1 cellular context compared by ENCODE assay signal in genomic region chr2:240568678-240569522, GRCh38.
A peak's percentile ranks its signal among the peaks of the same experiment; 100 is the strongest.
TF ChIP-seq lines count a peak whose summit lies in the region.

No MANE protein-coding gene starts in this region.

TF ChIP-seq in SK-N-SH, 30 proteins besides CTCF, POLR2A, EP300 and RAD21 (continued from another document):
- TF ChIP-seq, protein P1, sequence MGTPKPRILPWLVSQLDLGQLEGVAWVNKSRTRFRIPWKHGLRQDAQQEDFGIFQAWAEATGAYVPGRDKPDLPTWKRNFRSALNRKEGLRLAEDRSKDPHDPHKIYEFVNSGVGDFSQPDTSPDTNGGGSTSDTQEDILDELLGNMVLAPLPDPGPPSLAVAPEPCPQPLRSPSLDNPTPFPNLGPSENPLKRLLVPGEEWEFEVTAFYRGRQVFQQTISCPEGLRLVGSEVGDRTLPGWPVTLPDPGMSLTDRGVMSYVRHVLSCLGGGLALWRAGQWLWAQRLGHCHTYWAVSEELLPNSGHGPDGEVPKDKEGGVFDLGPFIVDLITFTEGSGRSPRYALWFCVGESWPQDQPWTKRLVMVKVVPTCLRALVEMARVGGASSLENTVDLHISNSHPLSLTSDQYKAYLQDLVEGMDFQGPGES (IDR thresholded peaks at IDR 0.05; ENCODE audit: low read depth, low read length): no peak
- TF ChIP-seq, protein P2, sequence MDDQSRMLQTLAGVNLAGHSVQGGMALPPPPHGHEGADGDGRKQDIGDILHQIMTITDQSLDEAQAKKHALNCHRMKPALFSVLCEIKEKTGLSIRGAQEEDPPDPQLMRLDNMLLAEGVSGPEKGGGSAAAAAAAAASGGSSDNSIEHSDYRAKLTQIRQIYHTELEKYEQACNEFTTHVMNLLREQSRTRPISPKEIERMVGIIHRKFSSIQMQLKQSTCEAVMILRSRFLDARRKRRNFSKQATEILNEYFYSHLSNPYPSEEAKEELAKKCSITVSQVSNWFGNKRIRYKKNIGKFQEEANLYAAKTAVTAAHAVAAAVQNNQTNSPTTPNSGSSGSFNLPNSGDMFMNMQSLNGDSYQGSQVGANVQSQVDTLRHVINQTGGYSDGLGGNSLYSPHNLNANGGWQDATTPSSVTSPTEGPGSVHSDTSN (IDR thresholded peaks at IDR 0.05): no peak
- TF ChIP-seq MXI1 (IDR thresholded peaks at IDR 0.05; ENCODE audit: low read depth, low read length) (peak; percentile 20; the same call in 1 of the 2 replicates), FOXM1 (IDR thresholded peaks at IDR 0.05; ENCODE audit: low read depth) (no peak), GATA2 (CRISPR knock-in tag; IDR thresholded peaks at IDR 0.05) (no peak), GABPA (IDR thresholded peaks at IDR 0.05; ENCODE audit: low read depth) (no peak), FOSL2 (IDR thresholded peaks at IDR 0.05; ENCODE audit: borderline replicate concordance, low read depth) (no peak), NRF1 (IDR thresholded peaks at IDR 0.05; ENCODE audit: low read depth, low read length) (peak; percentile 30; the same call in 1 of the 2 replicates), TAF1 (IDR thresholded peaks at IDR 0.05; ENCODE audit: borderline replicate concordance, low read depth, low read length) (no peak)
- TF ChIP-seq, protein P3, sequence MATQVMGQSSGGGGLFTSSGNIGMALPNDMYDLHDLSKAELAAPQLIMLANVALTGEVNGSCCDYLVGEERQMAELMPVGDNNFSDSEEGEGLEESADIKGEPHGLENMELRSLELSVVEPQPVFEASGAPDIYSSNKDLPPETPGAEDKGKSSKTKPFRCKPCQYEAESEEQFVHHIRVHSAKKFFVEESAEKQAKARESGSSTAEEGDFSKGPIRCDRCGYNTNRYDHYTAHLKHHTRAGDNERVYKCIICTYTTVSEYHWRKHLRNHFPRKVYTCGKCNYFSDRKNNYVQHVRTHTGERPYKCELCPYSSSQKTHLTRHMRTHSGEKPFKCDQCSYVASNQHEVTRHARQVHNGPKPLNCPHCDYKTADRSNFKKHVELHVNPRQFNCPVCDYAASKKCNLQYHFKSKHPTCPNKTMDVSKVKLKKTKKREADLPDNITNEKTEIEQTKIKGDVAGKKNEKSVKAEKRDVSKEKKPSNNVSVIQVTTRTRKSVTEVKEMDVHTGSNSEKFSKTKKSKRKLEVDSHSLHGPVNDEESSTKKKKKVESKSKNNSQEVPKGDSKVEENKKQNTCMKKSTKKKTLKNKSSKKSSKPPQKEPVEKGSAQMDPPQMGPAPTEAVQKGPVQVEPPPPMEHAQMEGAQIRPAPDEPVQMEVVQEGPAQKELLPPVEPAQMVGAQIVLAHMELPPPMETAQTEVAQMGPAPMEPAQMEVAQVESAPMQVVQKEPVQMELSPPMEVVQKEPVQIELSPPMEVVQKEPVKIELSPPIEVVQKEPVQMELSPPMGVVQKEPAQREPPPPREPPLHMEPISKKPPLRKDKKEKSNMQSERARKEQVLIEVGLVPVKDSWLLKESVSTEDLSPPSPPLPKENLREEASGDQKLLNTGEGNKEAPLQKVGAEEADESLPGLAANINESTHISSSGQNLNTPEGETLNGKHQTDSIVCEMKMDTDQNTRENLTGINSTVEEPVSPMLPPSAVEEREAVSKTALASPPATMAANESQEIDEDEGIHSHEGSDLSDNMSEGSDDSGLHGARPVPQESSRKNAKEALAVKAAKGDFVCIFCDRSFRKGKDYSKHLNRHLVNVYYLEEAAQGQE (IDR thresholded peaks at IDR 0.05; ENCODE audit: low read depth, low read length): no peak
- TF ChIP-seq, protein P4, sequence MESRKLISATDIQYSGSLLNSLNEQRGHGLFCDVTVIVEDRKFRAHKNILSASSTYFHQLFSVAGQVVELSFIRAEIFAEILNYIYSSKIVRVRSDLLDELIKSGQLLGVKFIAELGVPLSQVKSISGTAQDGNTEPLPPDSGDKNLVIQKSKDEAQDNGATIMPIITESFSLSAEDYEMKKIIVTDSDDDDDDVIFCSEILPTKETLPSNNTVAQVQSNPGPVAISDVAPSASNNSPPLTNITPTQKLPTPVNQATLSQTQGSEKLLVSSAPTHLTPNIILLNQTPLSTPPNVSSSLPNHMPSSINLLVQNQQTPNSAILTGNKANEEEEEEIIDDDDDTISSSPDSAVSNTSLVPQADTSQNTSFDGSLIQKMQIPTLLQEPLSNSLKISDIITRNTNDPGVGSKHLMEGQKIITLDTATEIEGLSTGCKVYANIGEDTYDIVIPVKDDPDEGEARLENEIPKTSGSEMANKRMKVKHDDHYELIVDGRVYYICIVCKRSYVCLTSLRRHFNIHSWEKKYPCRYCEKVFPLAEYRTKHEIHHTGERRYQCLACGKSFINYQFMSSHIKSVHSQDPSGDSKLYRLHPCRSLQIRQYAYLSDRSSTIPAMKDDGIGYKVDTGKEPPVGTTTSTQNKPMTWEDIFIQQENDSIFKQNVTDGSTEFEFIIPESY (IDR thresholded peaks at IDR 0.05; ENCODE audit: borderline replicate concordance, low read depth): no peak
